ENCODE assay signal across 11 cellular contexts in the genomic region with DNA sequence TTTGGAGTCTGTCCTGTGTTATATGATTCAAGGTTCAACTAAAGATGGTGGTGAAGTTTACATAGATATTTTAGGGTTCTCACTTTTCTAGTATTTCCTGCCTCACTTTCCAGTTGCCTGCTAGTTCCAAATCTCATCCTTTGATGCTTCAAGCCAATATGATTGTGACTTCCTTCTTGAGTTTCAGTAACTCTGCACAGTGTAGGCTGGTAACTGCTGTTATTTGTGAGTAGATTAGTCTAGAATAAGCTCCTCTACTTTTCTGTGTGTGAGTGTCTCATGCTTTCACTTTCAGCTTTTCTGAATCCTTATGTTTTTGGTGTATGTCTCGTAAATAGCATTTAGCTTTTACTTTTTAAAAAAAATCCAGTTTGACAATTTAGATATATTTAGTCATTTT. TPM values are rescaled to one million over a fixed set of nuclear protein-coding genes. Genes with fewer than 3 reads are reported as not detected.
DNase-seq lines count a peak whose midpoint lies in the region; ATAC-seq, FAIRE-seq and TF ChIP-seq lines count a peak whose summit lies in the region.
"Had no signal": no experiment of that assay in that cellular context is flagged by ENCODE, and none has a peak within 500 bp of the region (broad histone marks: within the 10 kb centered on the region; RNA-seq: fewer than 3 reads in every experiment).

No MANE protein-coding gene starts in this region.

- 97% methylated on average over 1 of the region's 1 CpG for WGBS in hepatocyte (ENCODE audit: low lambda C conversion rate, missing lambda C conversion rate)

- H3K9me2 ChIP-seq in hepatocyte (replicated peaks; ENCODE audit: insufficient read depth) = no peaks in the 10 kb centered on the region

- no peak overlapping the region for H2AFZ ChIP-seq in hepatocyte

- peak; percentile 33 for FAIRE-seq in GM12892 (lab: Jason Lieb, UNC)

- peak overlapping the region; percentile 55 for H3K27ac Mint-ChIP-seq in activated naive CD8-positive, alpha-beta T cell treated with anti-CD3 and anti-CD28 coated beads for 36 hours

- H3K4me3 ChIP-seq in foreskin fibroblast (ENCODE audit: low read depth in 1 of 2, low read length in 2 of 2) (no peak overlapping the region), hepatocyte (no peak overlapping the region)
- H3K4me3 ChIP-seq: HAP-1 had no signal

- DNase-seq in GM12892 (ENCODE audit: insufficient read length) (no peak), foreskin fibroblast (no peak), NCI-H774 (lab: John Stamatoyannopoulos, UW) (no peak), hepatocyte (ENCODE audit: low spot score) (no peak)
- no peak for DNase-seq in activated naive CD8-positive, alpha-beta T cell treated with anti-CD3 and anti-CD28 coated beads for 36 hours
- DNase-seq: glutamatergic neuron, MV-4-11 had no signal

- H3K4me1 ChIP-seq in hepatocyte (ENCODE audit: insufficient read depth) = peaks cover 4% of the 10 kb centered on the region
- H3K4me1 ChIP-seq: HAP-1 had no signal

- H3K4me3 Mint-ChIP-seq in activated naive CD8-positive, alpha-beta T cell treated with anti-CD3 and anti-CD28 coated beads for 36 hours = peak overlapping the region; percentile 18

- no peak for TF ChIP-seq CTCF in foreskin fibroblast (IDR thresholded peaks at IDR 0.05; ENCODE audit: low read depth, low read length)
- TF ChIP-seq CTCF in hepatocyte (IDR thresholded peaks at IDR 0.05; ENCODE audit: poor library complexity) = no peak

- no peaks in the 10 kb centered on the region for H3K27me3 Mint-ChIP-seq in activated naive CD8-positive, alpha-beta T cell treated with anti-CD3 and anti-CD28 coated beads for 36 hours

- peaks cover 88% of the 10 kb centered on the region for H3K79me2 ChIP-seq in hepatocyte

- H3K36me3 ChIP-seq in hepatocyte (replicated peaks; ENCODE audit: insufficient read depth, low read depth) = peaks cover 3% of the 10 kb centered on the region
- H3K36me3 ChIP-seq: HAP-1 had no signal

- H3K27ac ChIP-seq in hepatocyte = no peak overlapping the region

- H3K9me3 ChIP-seq in hepatocyte (ENCODE audit: low read depth) = no peaks in the 10 kb centered on the region
- H3K9me3 ChIP-seq: HAP-1 had no signal

- TF ChIP-seq POLR2A in GM12892 (IDR thresholded peaks at IDR 0.05; ENCODE audit: low read depth, low read length) = no peak

- no peak overlapping the region for H3K4me2 ChIP-seq in hepatocyte

- no peaks in the 10 kb centered on the region for H3K27me3 ChIP-seq in hepatocyte

- peaks cover 40% of the 10 kb centered on the region for H3K4me1 Mint-ChIP-seq in activated naive CD8-positive, alpha-beta T cell treated with anti-CD3 and anti-CD28 coated beads for 36 hours

- H4K20me1 ChIP-seq in hepatocyte (ENCODE audit: insufficient read depth, poor library complexity, severe bottlenecking) = peaks cover 18% of the 10 kb centered on the region

- peaks cover 13% of the 10 kb centered on the region for H3K9me3 Mint-ChIP-seq in activated naive CD8-positive, alpha-beta T cell treated with anti-CD3 and anti-CD28 coated beads for 36 hours

- peaks cover 36% of the 10 kb centered on the region for H3K36me3 Mint-ChIP-seq in activated naive CD8-positive, alpha-beta T cell treated with anti-CD3 and anti-CD28 coated beads for 36 hours

- ATAC-seq in GM19455 (IDR thresholded peaks at IDR 0.05; ENCODE audit: unreplicated experiment) (peak; percentile 65), HG03066 (IDR thresholded peaks at IDR 0.05; ENCODE audit: low read depth, unreplicated experiment) (peak; percentile 83), GM18861 (IDR thresholded peaks at IDR 0.05; ENCODE audit: unreplicated experiment) (no peak)

RNA-seq across cellular contexts. Expression of gene GALNT1, which starts 42.6 kb away (rescaled TPM):
- polyA plus RNA-seq in GM12892 (2012; ENCODE audit: missing spikeins) = 22.2 TPM
- total RNA-seq in activated naive CD8-positive, alpha-beta T cell treated with anti-CD3 and anti-CD28 coated beads for 36 hours = 10 to 100 TPM; 49.5 to 51.8 TPM
- 222 and 231 TPM in 2 replicates for total RNA-seq in hepatocyte
- 240 and 271 TPM in 2 replicates for polyA plus RNA-seq in hepatocyte
